1 cellular context compared by ENCODE assay signal in the genomic region with DNA sequence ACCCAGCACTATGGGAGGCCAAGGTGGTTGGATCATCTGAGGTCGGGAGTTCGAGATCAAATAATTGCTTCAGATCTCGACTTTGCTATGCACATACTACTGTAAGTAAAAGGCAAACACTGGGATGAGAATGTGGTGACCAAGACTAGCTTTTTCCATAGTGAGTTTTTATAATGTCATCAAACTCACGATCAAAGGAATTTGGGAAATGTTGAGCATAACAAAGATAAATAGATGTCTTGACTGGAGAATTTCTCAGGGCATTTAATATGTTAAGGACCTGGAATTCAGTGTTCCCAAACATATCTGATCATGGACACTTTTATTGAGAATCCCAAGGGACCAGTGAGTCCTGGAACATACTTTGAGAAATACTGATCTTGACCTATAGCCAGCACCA.
TF ChIP-seq lines count a peak whose summit lies in the region.

No MANE protein-coding gene starts in this region.

TF ChIP-seq in GM23338, 12 proteins besides CTCF, POLR2A, EP300 and RAD21 (continued from another document):
- TF ChIP-seq, protein P1, sequence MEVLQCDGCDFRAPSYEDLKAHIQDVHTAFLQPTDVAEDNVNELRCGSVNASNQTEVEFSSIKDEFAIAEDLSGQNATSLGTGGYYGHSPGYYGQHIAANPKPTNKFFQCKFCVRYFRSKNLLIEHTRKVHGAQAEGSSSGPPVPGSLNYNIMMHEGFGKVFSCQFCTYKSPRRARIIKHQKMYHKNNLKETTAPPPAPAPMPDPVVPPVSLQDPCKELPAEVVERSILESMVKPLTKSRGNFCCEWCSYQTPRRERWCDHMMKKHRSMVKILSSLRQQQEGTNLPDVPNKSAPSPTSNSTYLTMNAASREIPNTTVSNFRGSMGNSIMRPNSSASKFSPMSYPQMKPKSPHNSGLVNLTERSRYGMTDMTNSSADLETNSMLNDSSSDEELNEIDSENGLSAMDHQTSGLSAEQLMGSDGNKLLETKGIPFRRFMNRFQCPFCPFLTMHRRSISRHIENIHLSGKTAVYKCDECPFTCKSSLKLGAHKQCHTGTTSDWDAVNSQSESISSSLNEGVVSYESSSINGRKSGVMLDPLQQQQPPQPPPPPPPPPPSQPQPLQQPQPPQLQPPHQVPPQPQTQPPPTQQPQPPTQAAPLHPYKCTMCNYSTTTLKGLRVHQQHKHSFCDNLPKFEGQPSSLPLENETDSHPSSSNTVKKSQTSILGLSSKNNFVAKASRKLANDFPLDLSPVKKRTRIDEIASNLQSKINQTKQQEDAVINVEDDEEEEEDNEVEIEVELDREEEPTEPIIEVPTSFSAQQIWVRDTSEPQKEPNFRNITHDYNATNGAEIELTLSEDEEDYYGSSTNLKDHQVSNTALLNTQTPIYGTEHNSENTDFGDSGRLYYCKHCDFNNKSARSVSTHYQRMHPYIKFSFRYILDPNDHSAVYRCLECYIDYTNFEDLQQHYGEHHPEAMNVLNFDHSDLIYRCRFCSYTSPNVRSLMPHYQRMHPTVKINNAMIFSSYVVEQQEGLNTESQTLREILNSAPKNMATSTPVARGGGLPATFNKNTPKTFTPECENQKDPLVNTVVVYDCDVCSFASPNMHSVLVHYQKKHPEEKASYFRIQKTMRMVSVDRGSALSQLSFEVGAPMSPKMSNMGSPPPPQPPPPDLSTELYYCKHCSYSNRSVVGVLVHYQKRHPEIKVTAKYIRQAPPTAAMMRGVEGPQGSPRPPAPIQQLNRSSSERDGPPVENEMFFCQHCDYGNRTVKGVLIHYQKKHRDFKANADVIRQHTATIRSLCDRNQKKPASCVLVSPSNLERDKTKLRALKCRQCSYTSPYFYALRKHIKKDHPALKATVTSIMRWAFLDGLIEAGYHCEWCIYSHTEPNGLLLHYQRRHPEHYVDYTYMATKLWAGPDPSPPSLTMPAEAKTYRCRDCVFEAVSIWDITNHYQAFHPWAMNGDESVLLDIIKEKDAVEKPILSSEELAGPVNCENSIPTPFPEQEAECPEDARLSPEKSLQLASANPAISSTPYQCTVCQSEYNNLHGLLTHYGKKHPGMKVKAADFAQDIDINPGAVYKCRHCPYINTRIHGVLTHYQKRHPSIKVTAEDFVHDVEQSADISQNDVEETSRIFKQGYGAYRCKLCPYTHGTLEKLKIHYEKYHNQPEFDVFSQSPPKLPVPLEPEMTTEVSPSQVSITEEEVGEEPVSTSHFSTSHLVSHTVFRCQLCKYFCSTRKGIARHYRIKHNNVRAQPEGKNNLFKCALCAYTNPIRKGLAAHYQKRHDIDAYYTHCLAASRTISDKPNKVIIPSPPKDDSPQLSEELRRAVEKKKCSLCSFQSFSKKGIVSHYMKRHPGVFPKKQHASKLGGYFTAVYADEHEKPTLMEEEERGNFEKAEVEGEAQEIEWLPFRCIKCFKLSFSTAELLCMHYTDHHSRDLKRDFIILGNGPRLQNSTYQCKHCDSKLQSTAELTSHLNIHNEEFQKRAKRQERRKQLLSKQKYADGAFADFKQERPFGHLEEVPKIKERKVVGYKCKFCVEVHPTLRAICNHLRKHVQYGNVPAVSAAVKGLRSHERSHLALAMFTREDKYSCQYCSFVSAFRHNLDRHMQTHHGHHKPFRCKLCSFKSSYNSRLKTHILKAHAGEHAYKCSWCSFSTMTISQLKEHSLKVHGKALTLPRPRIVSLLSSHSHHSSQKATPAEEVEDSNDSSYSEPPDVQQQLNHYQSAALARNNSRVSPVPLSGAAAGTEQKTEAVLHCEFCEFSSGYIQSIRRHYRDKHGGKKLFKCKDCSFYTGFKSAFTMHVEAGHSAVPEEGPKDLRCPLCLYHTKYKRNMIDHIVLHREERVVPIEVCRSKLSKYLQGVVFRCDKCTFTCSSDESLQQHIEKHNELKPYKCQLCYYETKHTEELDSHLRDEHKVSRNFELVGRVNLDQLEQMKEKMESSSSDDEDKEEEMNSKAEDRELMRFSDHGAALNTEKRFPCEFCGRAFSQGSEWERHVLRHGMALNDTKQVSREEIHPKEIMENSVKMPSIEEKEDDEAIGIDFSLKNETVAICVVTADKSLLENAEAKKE (CRISPR knock-in tag; IDR thresholded peaks at IDR 0.05): no peak
- TF ChIP-seq EZH2 (IDR thresholded peaks at IDR 0.05; ENCODE audit: low read depth, unreplicated experiment) (no peak), STAT1 (IDR thresholded peaks at IDR 0.05; ENCODE audit: unreplicated experiment) (no peak), EZH2phosphoT487 (IDR thresholded peaks at IDR 0.05; ENCODE audit: unreplicated experiment) (no peak), NANOG (IDR thresholded peaks at IDR 0.05; ENCODE audit: borderline replicate concordance) (no peak), ZNF331 (CRISPR knock-in tag; IDR thresholded peaks at IDR 0.05; ENCODE audit: low read depth) (no peak), CREB1 (CRISPR knock-in tag; IDR thresholded peaks at IDR 0.05; ENCODE audit: low read depth) (no peak), POLR2AphosphoS5 (IDR thresholded peaks at IDR 0.05; ENCODE audit: low read depth) (no peak)
- TF ChIP-seq, protein P2, sequence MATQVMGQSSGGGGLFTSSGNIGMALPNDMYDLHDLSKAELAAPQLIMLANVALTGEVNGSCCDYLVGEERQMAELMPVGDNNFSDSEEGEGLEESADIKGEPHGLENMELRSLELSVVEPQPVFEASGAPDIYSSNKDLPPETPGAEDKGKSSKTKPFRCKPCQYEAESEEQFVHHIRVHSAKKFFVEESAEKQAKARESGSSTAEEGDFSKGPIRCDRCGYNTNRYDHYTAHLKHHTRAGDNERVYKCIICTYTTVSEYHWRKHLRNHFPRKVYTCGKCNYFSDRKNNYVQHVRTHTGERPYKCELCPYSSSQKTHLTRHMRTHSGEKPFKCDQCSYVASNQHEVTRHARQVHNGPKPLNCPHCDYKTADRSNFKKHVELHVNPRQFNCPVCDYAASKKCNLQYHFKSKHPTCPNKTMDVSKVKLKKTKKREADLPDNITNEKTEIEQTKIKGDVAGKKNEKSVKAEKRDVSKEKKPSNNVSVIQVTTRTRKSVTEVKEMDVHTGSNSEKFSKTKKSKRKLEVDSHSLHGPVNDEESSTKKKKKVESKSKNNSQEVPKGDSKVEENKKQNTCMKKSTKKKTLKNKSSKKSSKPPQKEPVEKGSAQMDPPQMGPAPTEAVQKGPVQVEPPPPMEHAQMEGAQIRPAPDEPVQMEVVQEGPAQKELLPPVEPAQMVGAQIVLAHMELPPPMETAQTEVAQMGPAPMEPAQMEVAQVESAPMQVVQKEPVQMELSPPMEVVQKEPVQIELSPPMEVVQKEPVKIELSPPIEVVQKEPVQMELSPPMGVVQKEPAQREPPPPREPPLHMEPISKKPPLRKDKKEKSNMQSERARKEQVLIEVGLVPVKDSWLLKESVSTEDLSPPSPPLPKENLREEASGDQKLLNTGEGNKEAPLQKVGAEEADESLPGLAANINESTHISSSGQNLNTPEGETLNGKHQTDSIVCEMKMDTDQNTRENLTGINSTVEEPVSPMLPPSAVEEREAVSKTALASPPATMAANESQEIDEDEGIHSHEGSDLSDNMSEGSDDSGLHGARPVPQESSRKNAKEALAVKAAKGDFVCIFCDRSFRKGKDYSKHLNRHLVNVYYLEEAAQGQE (IDR thresholded peaks at IDR 0.05; ENCODE audit: unreplicated experiment): no peak
